Comparison of ENCODE assay signal across 1 cellular context in genomic region chr16:55834044-55834443, GRCh38.
TF ChIP-seq lines count a peak whose summit lies in the region.

No MANE protein-coding gene starts in this region.

TF ChIP-seq in GM12878, 131 proteins besides CTCF, POLR2A, EP300 and RAD21 (continued from another document):
- peak; percentile 21; the same call in 1 of the 2 replicates for TF ChIP-seq MTA2 (IDR thresholded peaks at IDR 0.05; ENCODE audit: low read depth)
